ENCODE assay signal across 9 cellular contexts in genomic region chr5:68424799-68425537, GRCh38.
A peak's percentile ranks its signal among the peaks of the same experiment; 100 is the strongest.
DNase-seq lines count a peak whose midpoint lies in the region; ATAC-seq and TF ChIP-seq lines count a peak whose summit lies in the region.
"Had no signal": no experiment of that assay in that cellular context is flagged by ENCODE, and none has a peak within 500 bp of the region (broad histone marks: within the 10 kb centered on the region; RNA-seq: fewer than 3 reads in every experiment).

No MANE protein-coding gene starts in this region.

- H3K27ac ChIP-seq in dorsolateral prefrontal cortex: peak overlapping the region in 22 of 59 donors; percentile 1 to 87 (median 17)

- peaks cover 40% of the 10 kb centered on the region for H3K27me3 Mint-ChIP-seq in activated T-cell treated with anti-CD3 and anti-CD28 coated beads, Interleukin-2, amount 50 U/mL, for 72 hours (ENCODE audit: low read depth)
- H3K27me3 Mint-ChIP-seq in natural killer cell (ENCODE audit: low read depth in 2 of 2): no peaks in the 10 kb centered on the region

- H3K4me3 ChIP-seq in GM06990 (replicated peaks; ENCODE audit: low read depth, low read length) (no peak overlapping the region), dorsolateral prefrontal cortex (no peak overlapping the region)

- H3K27ac Mint-ChIP-seq in activated T-cell treated with anti-CD3 and anti-CD28 coated beads, Interleukin-2, amount 50 U/mL, for 72 hours: peak overlapping the region; percentile 17
- H3K27ac Mint-ChIP-seq in natural killer cell: peak overlapping the region; percentile 79 to 82

- DNase-seq in GM06990 (ENCODE audit: extremely low read depth, insufficient read length): peak; percentile 42
- peak; percentile 39 to 47 for DNase-seq in activated T-cell treated with anti-CD3 and anti-CD28 coated beads, Interleukin-2, amount 50 U/mL, for 72 hours
- no peak for DNase-seq in natural killer cell
- DNase-seq in SW480 (ENCODE audit: low spot score): no peak
- DNase-seq in dorsolateral prefrontal cortex: no peak
- DNase-seq in NCI-H748 (lab: John Stamatoyannopoulos, UW; ENCODE audit: unreplicated experiment): no peak

- peak overlapping the region; percentile 6 to 52 for H3K4me3 Mint-ChIP-seq in activated T-cell treated with anti-CD3 and anti-CD28 coated beads, Interleukin-2, amount 50 U/mL, for 72 hours
- H3K4me3 Mint-ChIP-seq in natural killer cell: peak overlapping the region; percentile 11
- H3K4me3 Mint-ChIP-seq: IgD-negative memory B cell had no signal

- TF ChIP-seq CTCF in GM06990 (IDR thresholded peaks at IDR 0.05; ENCODE audit: insufficient read depth, low read length, poor library complexity, severe bottlenecking) (no peak), natural killer cell (IDR thresholded peaks at IDR 0.05) (no peak), dorsolateral prefrontal cortex (IDR thresholded peaks at IDR 0.05 in 54 of 56, conservative IDR thresholded peaks at IDR 0.05 in 2 of 56; ENCODE audit: low read depth in 1 of 56, partially characterized antibody in 56 of 56) (no peak)

- H3K27me3 ChIP-seq in GM06990 (replicated peaks; ENCODE audit: control insufficient read depth, insufficient read depth, low read length) (no peaks in the 10 kb centered on the region), dorsolateral prefrontal cortex (no peaks in the 10 kb centered on the region)

- intact Hi-C loops in natural killer cell (cut with micrococcal nuclease): no loop called here
- intact Hi-C loops in dorsolateral prefrontal cortex (cut with DNase I): no loop called here

- no peaks in the 10 kb centered on the region for H3K36me3 Mint-ChIP-seq in activated T-cell treated with anti-CD3 and anti-CD28 coated beads, Interleukin-2, amount 50 U/mL, for 72 hours (ENCODE audit: insufficient read depth in 2 of 2)
- H3K36me3 Mint-ChIP-seq in natural killer cell: no peaks in the 10 kb centered on the region
- H3K36me3 Mint-ChIP-seq: IgD-negative memory B cell had no signal

- ATAC-seq in GM21390 (IDR thresholded peaks at IDR 0.05; ENCODE audit: unreplicated experiment) (peak; percentile 73), HG03558 (IDR thresholded peaks at IDR 0.05; ENCODE audit: extremely low read depth, unreplicated experiment) (peak; percentile 70), natural killer cell (peak; percentile 60 to 92 (median 84))
- ATAC-seq in activated T-cell treated with anti-CD3 and anti-CD28 coated beads, Interleukin-2, amount 50 U/mL, for 72 hours (replicated peaks in 1 of 2): peak; percentile 82 to 85

- no peaks in the 10 kb centered on the region for H3K9me3 Mint-ChIP-seq in activated T-cell treated with anti-CD3 and anti-CD28 coated beads, Interleukin-2, amount 50 U/mL, for 72 hours
- no peaks in the 10 kb centered on the region for H3K9me3 Mint-ChIP-seq in natural killer cell

- H3K36me3 ChIP-seq in GM06990 (ENCODE audit: control insufficient read depth, insufficient read depth, low read length): no peaks in the 10 kb centered on the region

- peaks cover 47% of the 10 kb centered on the region for H3K4me1 Mint-ChIP-seq in activated T-cell treated with anti-CD3 and anti-CD28 coated beads, Interleukin-2, amount 50 U/mL, for 72 hours (ENCODE audit: low read depth)
- peaks cover 19 to 35% of the 10 kb centered on the region in 2 donors for H3K4me1 Mint-ChIP-seq in natural killer cell

Comparison
In these comparisons a context has a peak if more than half of its experiments do, and no peak if none do; other contexts are left out.
1. DNase-seq: peak in GM06990 (single experiment) and activated T-cell treated with anti-CD3 and anti-CD28 coated beads, Interleukin-2, amount 50 U/mL, for 72 hours (2 of 2); none in natural killer cell (single experiment), SW480 (single experiment), dorsolateral prefrontal cortex (0 of 10) and NCI-H748 (single experiment).
2. Peak in every context shown above with its lines, with median percentiles within 50 percentile points of each other: ATAC-seq.